In the genomic region with DNA sequence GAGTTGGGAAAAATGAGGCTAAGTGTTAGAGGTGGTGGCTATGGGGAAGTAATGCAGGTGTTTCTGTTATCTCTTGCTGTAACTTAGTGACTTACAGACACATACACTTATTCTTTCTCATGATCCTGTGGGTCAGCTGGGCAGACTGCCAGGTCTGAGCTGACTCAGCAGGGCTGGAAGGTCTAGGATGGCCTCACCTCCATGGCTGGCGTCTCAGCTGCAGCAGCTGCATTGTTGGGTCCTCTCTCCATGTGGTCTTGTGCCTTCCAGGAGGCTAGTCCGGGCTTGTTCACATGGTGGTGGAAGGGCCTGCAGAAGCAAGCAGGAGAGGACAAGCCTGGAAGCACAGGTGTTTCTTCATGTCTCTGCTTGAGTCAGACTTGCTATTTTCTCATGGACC, we compare ENCODE assay signal across 7 cellular contexts.
DNase-seq lines count a peak whose midpoint lies in the region; ATAC-seq and TF ChIP-seq lines count a peak whose summit lies in the region.

No MANE protein-coding gene starts in this region.

- H3K4me3 ChIP-seq in PC-3 (ENCODE audit: low read length) = no peak overlapping the region

- H3K9me3 ChIP-seq in PC-3 (ENCODE audit: low read length) = no peaks in the 10 kb centered on the region

- no TSS peak for BruUV-seq in PC-3 (replicated peaks; lab: Mats Ljungman, UMichigan)

- H3K9ac ChIP-seq in PC-3 (ENCODE audit: low read length) = no peak overlapping the region

- no peaks in the 10 kb centered on the region for H3K36me3 Mint-ChIP-seq in activated naive CD4-positive, alpha-beta T cell treated with anti-CD3 and anti-CD28 coated beads for 36 hours (ENCODE audit: low read depth)

- H3K4me1 Mint-ChIP-seq in activated naive CD4-positive, alpha-beta T cell treated with anti-CD3 and anti-CD28 coated beads for 36 hours (ENCODE audit: low read depth) = peaks cover 18% of the 10 kb centered on the region

- no peak overlapping the region for H2AFZ ChIP-seq in PC-3 (ENCODE audit: low read length)

- H3K27me3 Mint-ChIP-seq in activated naive CD4-positive, alpha-beta T cell treated with anti-CD3 and anti-CD28 coated beads for 36 hours (ENCODE audit: low read depth) = no peaks in the 10 kb centered on the region

- no peak overlapping the region for H3K27ac Mint-ChIP-seq in activated naive CD4-positive, alpha-beta T cell treated with anti-CD3 and anti-CD28 coated beads for 36 hours

- DNase-seq in PC-3 = peak; percentile 90
- DNase-seq in left cardiac atrium = peak; percentile 64
- no peak for DNase-seq in SKM-1 treated with dmso at 0.1 percent for 144 hours (lab: John Stamatoyannopoulos, UW; ENCODE audit: unreplicated experiment)
- no peak for DNase-seq in cortex of kidney (lab: John Stamatoyannopoulos, UW)
- no peak for DNase-seq in activated naive CD4-positive, alpha-beta T cell treated with anti-CD3 and anti-CD28 coated beads for 36 hours

- 0 out of 2 replicates have a peak overlapping the region, but pooled peaks have one; percentile 5 for H3K4me2 ChIP-seq in PC-3 (ENCODE audit: low read length)

- H3K9me2 ChIP-seq in PC-3 (replicated peaks; ENCODE audit: low read length) = no peaks in the 10 kb centered on the region

- H3K4me1 ChIP-seq in PC-3 (ENCODE audit: insufficient read depth, low read length) = peaks cover 20% of the 10 kb centered on the region

- no peaks in the 10 kb centered on the region for H4K20me1 ChIP-seq in PC-3 (ENCODE audit: low read length)

- no peaks in the 10 kb centered on the region for H3K79me2 ChIP-seq in PC-3 (ENCODE audit: low read length)

- POLR2A ChIA-PET in PC-3 (lab: Charles Lee; ENCODE audit: unreplicated experiment) = no interaction called here

- no peaks in the 10 kb centered on the region for H3K27me3 ChIP-seq in PC-3 (ENCODE audit: low read length)

- no peaks in the 10 kb centered on the region for H3F3A ChIP-seq in PC-3 (ENCODE audit: low read length, unreplicated experiment)

- H3K27ac ChIP-seq in PC-3 (ENCODE audit: low read length) = peak overlapping the region; percentile 8; the same call in 1 of the 2 replicates

- no peaks in the 10 kb centered on the region for H3K36me3 ChIP-seq in PC-3 (ENCODE audit: low read depth, low read length)

- H3K9me3 Mint-ChIP-seq in activated naive CD4-positive, alpha-beta T cell treated with anti-CD3 and anti-CD28 coated beads for 36 hours = no peaks in the 10 kb centered on the region

- ATAC-seq in GM19025 (IDR thresholded peaks at IDR 0.05; ENCODE audit: low read depth, unreplicated experiment) = peak; percentile 76
- ATAC-seq in HG02981 (IDR thresholded peaks at IDR 0.05; ENCODE audit: unreplicated experiment) = peak; percentile 81
- peak; percentile 96 for ATAC-seq in PC-3
- ATAC-seq in left cardiac atrium = peak in 1 of 2 donors; percentile 55

- no peak overlapping the region for H3K4me3 Mint-ChIP-seq in activated naive CD4-positive, alpha-beta T cell treated with anti-CD3 and anti-CD28 coated beads for 36 hours

- CTCF ChIA-PET in PC-3 (lab: Charles Lee) = no interaction called here
- CTCF ChIA-PET in activated naive CD4-positive, alpha-beta T cell treated with anti-CD3 and anti-CD28 coated beads for 36 hours (lab: Charles Lee) = interaction anchor here (0.7 kb wide), 1 partner anchor 13 kb away, joined by 3 read pairs; no protein-coding TSS in a partner anchor

- no peak for TF ChIP-seq CTCF in PC-3 (conservative IDR thresholded peaks at IDR 0.05; ENCODE audit: low read depth, low read length)

- intact Hi-C loops in PC-3 (cut with micrococcal nuclease) = no loop called here
- intact Hi-C loops in left cardiac atrium (cut with DNase I) = no loop called here
- intact Hi-C loops in activated naive CD4-positive, alpha-beta T cell treated with anti-CD3 and anti-CD28 coated beads for 36 hours (cut with micrococcal nuclease) = no loop called here

Comparison
In these comparisons a context has a peak if more than half of its experiments do, and no peak if none do; other contexts are left out.
1. DNase-seq: peak in PC-3 (single experiment) and left cardiac atrium (single experiment); none in SKM-1 treated with dmso at 0.1 percent for 144 hours (single experiment), cortex of kidney (single experiment) and activated naive CD4-positive, alpha-beta T cell treated with anti-CD3 and anti-CD28 coated beads for 36 hours (single experiment).